Comparison of ENCODE assay signal across 21 cellular contexts in the genomic region with DNA sequence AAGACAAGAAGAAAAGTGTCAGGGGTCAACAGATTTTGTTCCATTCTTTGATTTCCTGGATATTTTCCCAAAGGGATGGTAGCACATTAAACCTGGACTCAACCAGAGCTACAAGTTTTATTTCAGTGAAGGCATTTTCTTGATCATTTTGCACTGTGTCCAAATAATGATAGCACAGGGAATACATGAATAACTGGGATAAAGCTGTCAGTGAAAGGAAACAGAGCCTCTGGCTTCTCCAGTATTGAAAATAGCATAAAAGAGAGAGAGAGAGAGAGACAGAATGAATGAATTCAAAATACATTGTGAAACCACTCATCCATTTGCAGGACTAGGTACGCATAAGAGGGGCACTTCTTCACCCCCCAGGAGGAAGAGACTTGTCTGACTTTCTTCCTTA.
"Had no signal": no experiment of that assay in that cellular context is flagged by ENCODE, and none has a peak within 500 bp of the region (broad histone marks: within the 10 kb centered on the region; RNA-seq: fewer than 3 reads in every experiment).

No MANE protein-coding gene starts in this region.

- H3K4me3 Mint-ChIP-seq: memory B cell; naive thymus-derived CD4-positive, alpha-beta T cell; stimulated activated memory B cell treated with anti-CD40 and anti-IgM and Interleukin-4, amounts not matched to agents 10 μg/mL and 1 μg/mL and 100 μg/mL, for 72 hours had no signal

- H3K36me3 Mint-ChIP-seq: memory B cell; naive thymus-derived CD4-positive, alpha-beta T cell; stimulated activated memory B cell treated with anti-CD40 and anti-IgM and Interleukin-4, amounts not matched to agents 10 μg/mL and 1 μg/mL and 100 μg/mL, for 72 hours had no signal

- H3K27me3 Mint-ChIP-seq: memory B cell; progenitor cell of endocrine pancreas; stimulated activated memory B cell treated with anti-CD40 and anti-IgM and Interleukin-4, amounts not matched to agents 10 μg/mL and 1 μg/mL and 100 μg/mL, for 72 hours had no signal

- ATAC-seq: naive thymus-derived CD4-positive, alpha-beta T cell; stimulated activated memory B cell treated with anti-CD40 and anti-IgM and Interleukin-4, amounts not matched to agents 10 μg/mL and 1 μg/mL and 100 μg/mL, for 72 hours; stimulated activated naive CD8-positive, alpha-beta T cell treated with anti-CD3 and anti-CD28 coated beads, Interleukin-15, Interleukin-2, amounts not matched to agents 100 U/mL and 50 U/mL, for 24 hours had no signal

- H3K4me1 Mint-ChIP-seq: memory B cell; naive thymus-derived CD4-positive, alpha-beta T cell; stimulated activated memory B cell treated with anti-CD40 and anti-IgM and Interleukin-4, amounts not matched to agents 10 μg/mL and 1 μg/mL and 100 μg/mL, for 72 hours had no signal

- H3K9me3 Mint-ChIP-seq: stimulated activated memory B cell treated with anti-CD40 and anti-IgM and Interleukin-4, amounts not matched to agents 10 μg/mL and 1 μg/mL and 100 μg/mL, for 72 hours had no signal

- H3K4me1 ChIP-seq: parathyroid adenoma, spleen, testis, tibial artery, upper lobe of left lung had no signal

- DNase-seq: central memory CD4-positive, alpha-beta T cell; dorsolateral prefrontal cortex; effector CD4-positive, alpha-beta T cell; hippocampal formation; left cardiac atrium; midbrain; naive thymus-derived CD4-positive, alpha-beta T cell; occipital lobe; sigmoid colon; spleen; stimulated activated CD4-positive, alpha-beta T cell treated with anti-CD3 and anti-CD28 coated beads, Interleukin-4, amount 100 ng/mL, for 4 hours; stimulated activated naive CD8-positive, alpha-beta T cell treated with anti-CD3 and anti-CD28 coated beads, Interleukin-15, Interleukin-2, amounts not matched to agents 100 U/mL and 50 U/mL, for 24 hours; substantia nigra; testis; tibial artery; upper lobe of left lung had no signal

- H3K4me3 ChIP-seq: dorsolateral prefrontal cortex, lung, sigmoid colon, spleen, testis, tibial artery, upper lobe of left lung had no signal

- H3K27ac Mint-ChIP-seq: memory B cell; naive thymus-derived CD4-positive, alpha-beta T cell; progenitor cell of endocrine pancreas; stimulated activated memory B cell treated with anti-CD40 and anti-IgM and Interleukin-4, amounts not matched to agents 10 μg/mL and 1 μg/mL and 100 μg/mL, for 72 hours had no signal

- H3K9me3 ChIP-seq: sigmoid colon, spleen, testis, tibial artery, upper lobe of left lung had no signal

- H3K27ac ChIP-seq: dorsolateral prefrontal cortex, parathyroid adenoma, sigmoid colon, spleen, testis, tibial artery, upper lobe of left lung had no signal

- H3K27me3 ChIP-seq: dorsolateral prefrontal cortex, sigmoid colon, spleen, testis, tibial artery, upper lobe of left lung had no signal
